1 cellular context compared by ENCODE assay signal in genomic region chr3:120348065-120348980, GRCh38.
TF ChIP-seq lines count a peak whose summit lies in the region.

No MANE protein-coding gene starts in this region.

TF ChIP-seq in K562, 482 proteins besides CTCF, POLR2A, EP300 and RAD21:
- TF ChIP-seq CHD1 (IDR thresholded peaks at IDR 0.05; ENCODE audit: low read length) (peak; percentile 10), GABPA (tag; conservative IDR thresholded peaks at IDR 0.05; ENCODE audit: low read depth) (no peak), HDAC1 (IDR thresholded peaks at IDR 0.05) (0 out of 4 replicates have a peak, but pooled peaks of 1 of the 2 experiments have one; percentile 33)
TF ChIP-seq in K562: peak in this region for 2.
